ENCODE assay signal across 14 cellular contexts in genomic region chr11:119664063-119664572, GRCh38.
DNase-seq lines count a peak whose midpoint lies in the region; ATAC-seq and TF ChIP-seq lines count a peak whose summit lies in the region.
"Had no signal": no experiment of that assay in that cellular context is flagged by ENCODE, and none has a peak within 500 bp of the region (broad histone marks: within the 10 kb centered on the region; RNA-seq: fewer than 3 reads in every experiment).

No MANE protein-coding gene starts in this region.

- TF ChIP-seq CTCF in AG04450 (IDR thresholded peaks at IDR 0.05; ENCODE audit: low read depth, low read length) (no peak), RWPE1 (conservative IDR thresholded peaks at IDR 0.05; ENCODE audit: low read depth) (no peak), vagina (IDR thresholded peaks at IDR 0.05) (no peak)

- H3K27me3 ChIP-seq in AG04450 (ENCODE audit: control insufficient read depth, insufficient read depth, low read length) (no peaks in the 10 kb centered on the region), vagina (no peaks in the 10 kb centered on the region)
- H3K27me3 ChIP-seq: ovary, SJSA1 had no signal

- DNase-seq in AG04450 (ENCODE audit: low read depth, low spot score) (peak; percentile 11), LHCN-M2 (ENCODE audit: low read depth) (peak; percentile 9), RWPE1 (ENCODE audit: low spot score) (no peak), left kidney (ENCODE audit: low read depth, low spot score) (peak; percentile 93), NAMALWA (ENCODE audit: low spot score) (no peak), vagina (ENCODE audit: extremely low spot score in 2 of 2) (no peak)
- DNase-seq in activated CD4-positive, alpha-beta T cell treated with anti-CD3 and anti-CD28 coated beads, Interleukin-2, amount 50 U/mL, for 1 hour, result no peak
- DNase-seq: activated CD8-positive, alpha-beta memory T cell treated with anti-CD3 and anti-CD28 coated beads, Interleukin-2, amount 50 U/mL, for 4 hours; Karpas-422; ovary had no signal

- H3K9me3 ChIP-seq in AG04450 (ENCODE audit: control insufficient read depth, insufficient read depth, low read length), result no peaks in the 10 kb centered on the region; the same call in 1 of the 2 replicates
- H3K9me3 ChIP-seq in vagina, result no peaks in the 10 kb centered on the region
- H3K9me3 ChIP-seq: ovary, SJSA1 had no signal

- intact Hi-C loops in vagina (cut with DNase I), result no loop called here

- no peak overlapping the region for H3K27ac ChIP-seq in AG04450 (ENCODE audit: low read depth, low read length)
- H3K27ac ChIP-seq in RWPE1, result peak overlapping the region; percentile 31
- no peak overlapping the region for H3K27ac ChIP-seq in vagina
- H3K27ac ChIP-seq: ovary, SJSA1 had no signal

- no peaks in the 10 kb centered on the region for H3K36me3 ChIP-seq in vagina
- H3K36me3 ChIP-seq: ovary, SJSA1 had no signal

- CTCF ChIA-PET in AG04450 (lab: Charles Lee) (interaction anchor here (4.7 to 5.1 kb wide), 2 partner anchors 65 to 445 kb away, joined by 29 to 33 read pairs; partner anchors contain the start of gene NECTIN1), RWPE1 (lab: Yijun Ruan, JAX) (no interaction called here)

- H3K4me3 ChIP-seq in AG04450 (ENCODE audit: low read depth, low read length) (no peak overlapping the region), vagina (no peak overlapping the region)
- H3K4me3 ChIP-seq: GM12878, ovary, SJSA1 had no signal

- POLR2A ChIA-PET in AG04450 (lab: Yijun Ruan, JAX) (no interaction called here), RWPE1 (lab: Yijun Ruan, JAX; ENCODE audit: low non-redundant PET) (no interaction called here)

- ATAC-seq in GM21528 (IDR thresholded peaks at IDR 0.05; ENCODE audit: low FRiP score, unreplicated experiment), result no peak
- ATAC-seq: esophagus mucosa, GM12878 had no signal

- TF ChIP-seq POLR2A in vagina (IDR thresholded peaks at IDR 0.05), result no peak

- H3K4me1 ChIP-seq in vagina, result peaks cover 12% of the 10 kb centered on the region
- H3K4me1 ChIP-seq: SJSA1 had no signal

Comparison
In these comparisons a context has a peak if more than half of its experiments do, and no peak if none do; other contexts are left out.
1. DNase-seq: peak in AG04450 (single experiment), LHCN-M2 (single experiment) and left kidney (single experiment); none in RWPE1 (single experiment), NAMALWA (single experiment), vagina (0 of 2) and activated CD4-positive, alpha-beta T cell treated with anti-CD3 and anti-CD28 coated beads, Interleukin-2, amount 50 U/mL, for 1 hour (single experiment).